Comparison of ENCODE assay signal across 1 cellular context in the genomic region with DNA sequence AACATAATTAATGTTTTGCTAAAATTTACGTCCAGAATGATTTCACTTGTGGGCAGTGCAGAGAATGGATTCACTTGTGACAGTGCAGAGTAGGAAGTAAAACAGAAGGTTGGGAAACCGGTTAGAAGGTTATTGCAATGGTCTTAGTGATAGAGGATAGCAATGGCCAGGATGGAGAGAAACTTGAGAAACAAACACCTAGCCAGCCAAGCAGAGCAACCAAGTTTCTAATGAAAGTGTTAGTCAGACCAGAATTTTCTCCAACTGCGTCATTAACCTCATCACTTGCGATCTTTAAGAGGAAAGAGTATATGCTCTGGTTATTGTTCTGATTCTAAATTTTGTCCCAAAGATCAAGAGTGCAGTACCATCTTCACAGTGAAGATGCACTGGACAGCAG.
TF ChIP-seq lines count a peak whose summit lies in the region.

No MANE protein-coding gene starts in this region.

TF ChIP-seq in HepG2, 621 proteins besides CTCF, POLR2A, EP300 and RAD21 (continued from another document):
- TF ChIP-seq, protein P1, sequence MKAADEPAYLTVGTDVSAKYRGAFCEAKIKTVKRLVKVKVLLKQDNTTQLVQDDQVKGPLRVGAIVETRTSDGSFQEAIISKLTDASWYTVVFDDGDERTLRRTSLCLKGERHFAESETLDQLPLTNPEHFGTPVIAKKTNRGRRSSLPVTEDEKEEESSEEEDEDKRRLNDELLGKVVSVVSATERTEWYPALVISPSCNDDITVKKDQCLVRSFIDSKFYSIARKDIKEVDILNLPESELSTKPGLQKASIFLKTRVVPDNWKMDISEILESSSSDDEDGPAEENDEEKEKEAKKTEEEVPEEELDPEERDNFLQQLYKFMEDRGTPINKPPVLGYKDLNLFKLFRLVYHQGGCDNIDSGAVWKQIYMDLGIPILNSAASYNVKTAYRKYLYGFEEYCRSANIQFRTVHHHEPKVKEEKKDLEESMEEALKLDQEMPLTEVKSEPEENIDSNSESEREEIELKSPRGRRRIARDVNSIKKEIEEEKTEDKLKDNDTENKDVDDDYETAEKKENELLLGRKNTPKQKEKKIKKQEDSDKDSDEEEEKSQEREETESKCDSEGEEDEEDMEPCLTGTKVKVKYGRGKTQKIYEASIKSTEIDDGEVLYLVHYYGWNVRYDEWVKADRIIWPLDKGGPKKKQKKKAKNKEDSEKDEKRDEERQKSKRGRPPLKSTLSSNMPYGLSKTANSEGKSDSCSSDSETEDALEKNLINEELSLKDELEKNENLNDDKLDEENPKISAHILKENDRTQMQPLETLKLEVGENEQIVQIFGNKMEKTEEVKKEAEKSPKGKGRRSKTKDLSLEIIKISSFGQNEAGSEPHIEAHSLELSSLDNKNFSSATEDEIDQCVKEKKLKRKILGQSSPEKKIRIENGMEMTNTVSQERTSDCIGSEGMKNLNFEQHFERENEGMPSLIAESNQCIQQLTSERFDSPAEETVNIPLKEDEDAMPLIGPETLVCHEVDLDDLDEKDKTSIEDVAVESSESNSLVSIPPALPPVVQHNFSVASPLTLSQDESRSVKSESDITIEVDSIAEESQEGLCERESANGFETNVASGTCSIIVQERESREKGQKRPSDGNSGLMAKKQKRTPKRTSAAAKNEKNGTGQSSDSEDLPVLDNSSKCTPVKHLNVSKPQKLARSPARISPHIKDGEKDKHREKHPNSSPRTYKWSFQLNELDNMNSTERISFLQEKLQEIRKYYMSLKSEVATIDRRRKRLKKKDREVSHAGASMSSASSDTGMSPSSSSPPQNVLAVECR (CRISPR knock-in tag; IDR thresholded peaks at IDR 0.05; ENCODE audit: borderline replicate concordance) = no peak
- TF ChIP-seq PRDM15 (CRISPR knock-in tag; IDR thresholded peaks at IDR 0.05) = no peak
- no peak for TF ChIP-seq REL (CRISPR knock-in tag; conservative IDR thresholded peaks at IDR 0.05)
- TF ChIP-seq FLYWCH1 (CRISPR knock-in tag; IDR thresholded peaks at IDR 0.05) = no peak
- TF ChIP-seq ZNF775 (CRISPR knock-in tag; IDR thresholded peaks at IDR 0.05; ENCODE audit: borderline replicate concordance) = no peak
